Comparison of ENCODE assay signal across 12 cellular contexts in the genomic region with DNA sequence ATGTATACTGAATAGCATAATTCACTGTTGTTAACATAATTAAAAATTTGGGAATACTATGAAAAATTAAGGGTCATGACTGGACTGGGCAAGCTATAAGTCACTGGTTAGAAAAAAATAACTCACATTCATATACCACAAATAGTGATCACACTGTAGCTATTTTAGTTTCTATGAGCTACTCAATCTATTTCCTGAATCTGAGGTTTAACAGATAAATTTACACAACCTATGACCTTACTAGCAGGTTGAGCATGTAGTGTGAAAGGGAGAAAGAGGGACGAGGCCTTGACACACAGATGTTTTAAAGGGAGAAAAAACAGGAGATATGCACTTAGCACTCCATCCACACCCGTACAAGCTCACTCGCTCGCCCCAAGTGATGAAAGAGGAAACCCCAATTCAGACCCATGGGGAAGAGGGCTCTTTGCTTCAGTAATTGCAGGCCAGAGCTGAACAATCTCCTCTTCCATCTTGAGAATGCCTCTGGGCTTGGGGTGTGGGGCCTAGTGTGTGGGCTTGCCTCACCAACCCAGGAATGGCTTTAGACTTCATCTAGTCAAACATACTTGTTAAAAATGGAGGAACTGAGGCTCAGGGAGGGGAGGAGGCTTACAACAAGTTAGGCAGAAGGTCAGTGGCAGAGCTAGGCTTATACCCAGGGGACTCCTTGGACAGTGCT. TPM values are rescaled to one million over a fixed set of nuclear protein-coding genes. Genes with fewer than 3 reads are reported as not detected.
A peak's percentile ranks its signal among the peaks of the same experiment; 100 is the strongest.
DNase-seq lines count a peak whose midpoint lies in the region; ATAC-seq and TF ChIP-seq lines count a peak whose summit lies in the region.
"Had no signal": no experiment of that assay in that cellular context is flagged by ENCODE, and none has a peak within 500 bp of the region (broad histone marks: within the 10 kb centered on the region; RNA-seq: fewer than 3 reads in every experiment).

No MANE protein-coding gene starts in this region.

- H3K4me3 ChIP-seq in coronary artery (no peak overlapping the region), ascending aorta (no peak overlapping the region), suprapubic skin (no peak overlapping the region)
- H3K4me3 ChIP-seq: MG63 had no signal

- DNase-seq in coronary artery (ENCODE audit: low spot score) (peak; percentile 58), ascending aorta (ENCODE audit: low spot score in 2 of 2) (no peak), suprapubic skin (ENCODE audit: low spot score in 2 of 2) (no peak)
- DNase-seq: activated CD8-positive, alpha-beta T cell treated with anti-CD3 and anti-CD28 coated beads, Interleukin-2, amount 10 ng/mL, durations not matched to agents 7 days and 5 days; MG63; NCI-H69; SW 1271 had no signal

- peak overlapping the region; percentile 62 to 92 (median 76) for H3K4me3 Mint-ChIP-seq in IgD-negative memory B cell
- H3K4me3 Mint-ChIP-seq in stimulated activated memory B cell treated with anti-CD40 and anti-IgM and Interleukin-4, amounts not matched to agents 10 μg/mL and 1 μg/mL and 100 μg/mL, for 72 hours: peak overlapping the region; percentile 9
- H3K4me3 Mint-ChIP-seq: activated CD8-positive, alpha-beta T cell treated with anti-CD3 and anti-CD28 coated beads, Interleukin-2, amount 10 ng/mL, durations not matched to agents 7 days and 5 days had no signal

- H3K27me3 ChIP-seq in ascending aorta (no peaks in the 10 kb centered on the region), suprapubic skin (no peaks in the 10 kb centered on the region)
- H3K27me3 ChIP-seq: MG63 had no signal

- H3K27me3 Mint-ChIP-seq in IgD-negative memory B cell: no peaks in the 10 kb centered on the region
- H3K27me3 Mint-ChIP-seq in stimulated activated memory B cell treated with anti-CD40 and anti-IgM and Interleukin-4, amounts not matched to agents 10 μg/mL and 1 μg/mL and 100 μg/mL, for 72 hours: no peaks in the 10 kb centered on the region

- TF ChIP-seq CTCF in coronary artery (IDR thresholded peaks at IDR 0.05) (no peak), ascending aorta (IDR thresholded peaks at IDR 0.05) (no peak), suprapubic skin (IDR thresholded peaks at IDR 0.05) (no peak)

- H3K9me3 ChIP-seq in ascending aorta (no peaks in the 10 kb centered on the region), suprapubic skin (no peaks in the 10 kb centered on the region)
- H3K9me3 ChIP-seq: MG63 had no signal

- peaks cover 9% of the 10 kb centered on the region for H3K36me3 Mint-ChIP-seq in IgD-negative memory B cell
- peaks cover 5% of the 10 kb centered on the region for H3K36me3 Mint-ChIP-seq in stimulated activated memory B cell treated with anti-CD40 and anti-IgM and Interleukin-4, amounts not matched to agents 10 μg/mL and 1 μg/mL and 100 μg/mL, for 72 hours

- no peak for TF ChIP-seq EP300 in suprapubic skin (IDR thresholded peaks at IDR 0.05)

- intact Hi-C loops in ascending aorta (cut with DNase I): loop anchor here (5.0 kb wide), 1 partner anchor 1018 kb away; no protein-coding TSS in a partner anchor

- 74% methylated on average over 4 of the region's 4 CpGs for WGBS in suprapubic skin

- no peaks in the 10 kb centered on the region for H3K9me3 Mint-ChIP-seq in IgD-negative memory B cell
- no peaks in the 10 kb centered on the region for H3K9me3 Mint-ChIP-seq in stimulated activated memory B cell treated with anti-CD40 and anti-IgM and Interleukin-4, amounts not matched to agents 10 μg/mL and 1 μg/mL and 100 μg/mL, for 72 hours

- peak overlapping the region; percentile 71 to 94 (median 94) for H3K27ac Mint-ChIP-seq in IgD-negative memory B cell
- H3K27ac Mint-ChIP-seq in stimulated activated memory B cell treated with anti-CD40 and anti-IgM and Interleukin-4, amounts not matched to agents 10 μg/mL and 1 μg/mL and 100 μg/mL, for 72 hours: peak overlapping the region; percentile 76
- H3K27ac Mint-ChIP-seq: activated CD8-positive, alpha-beta T cell treated with anti-CD3 and anti-CD28 coated beads, Interleukin-2, amount 10 ng/mL, durations not matched to agents 7 days and 5 days had no signal

- no peaks in the 10 kb centered on the region for H3K36me3 ChIP-seq in ascending aorta
- no peaks in the 10 kb centered on the region for H3K36me3 ChIP-seq in suprapubic skin
- H3K36me3 ChIP-seq: MG63 had no signal

- TF ChIP-seq POLR2A in suprapubic skin (IDR thresholded peaks at IDR 0.05): no peak

- peaks cover 60 to 90% (median 72%) of the 10 kb centered on the region in 3 donors for H3K4me1 Mint-ChIP-seq in IgD-negative memory B cell
- H3K4me1 Mint-ChIP-seq in stimulated activated memory B cell treated with anti-CD40 and anti-IgM and Interleukin-4, amounts not matched to agents 10 μg/mL and 1 μg/mL and 100 μg/mL, for 72 hours: peaks cover 92% of the 10 kb centered on the region

- H3K27ac ChIP-seq in coronary artery (no peak overlapping the region), ascending aorta (peak overlapping the region in 1 of 2 donors; percentile 30), suprapubic skin (no peak overlapping the region)

- peak; percentile 34 for ATAC-seq in GM18519 (IDR thresholded peaks at IDR 0.05; ENCODE audit: low FRiP score, unreplicated experiment)
- peak; percentile 39 for ATAC-seq in stimulated activated memory B cell treated with anti-CD40 and anti-IgM and Interleukin-4, amounts not matched to agents 10 μg/mL and 1 μg/mL and 100 μg/mL, for 72 hours
- ATAC-seq in GM21381 (IDR thresholded peaks at IDR 0.05; ENCODE audit: unreplicated experiment): no peak
- no peak for ATAC-seq in GM19463 (IDR thresholded peaks at IDR 0.05; ENCODE audit: unreplicated experiment)
- ATAC-seq: activated CD8-positive, alpha-beta T cell treated with anti-CD3 and anti-CD28 coated beads, Interleukin-2, amount 10 ng/mL, durations not matched to agents 7 days and 5 days had no signal

- H3K4me1 ChIP-seq in ascending aorta (peaks cover 8 to 50% of the 10 kb centered on the region in 2 donors), suprapubic skin (peaks cover 44% of the 10 kb centered on the region)

RNA-seq across cellular contexts. Expression of a gene that starts 10.7 kb away (rescaled TPM):
- 31.0 TPM for polyA plus RNA-seq in IgD-negative memory B cell
- total RNA-seq in ascending aorta (7.1 TPM), suprapubic skin (1 to 10 TPM; 1.8 to 4.0 (median 3.7) TPM)

Comparison
In these comparisons a context has a peak if more than half of its experiments do, and no peak if none do; other contexts are left out.
1. ATAC-seq: peak in GM18519 (single experiment) and stimulated activated memory B cell treated with anti-CD40 and anti-IgM and Interleukin-4, amounts not matched to agents 10 μg/mL and 1 μg/mL and 100 μg/mL, for 72 hours (single experiment); none in GM21381 (single experiment) and GM19463 (single experiment).